In genomic region chr3:127751782-127752181, GRCh38 we compare ENCODE assay signal across 1 cellular context.
TF ChIP-seq lines count a peak whose summit lies in the region.

No MANE protein-coding gene starts in this region.

TF ChIP-seq in GM12878, 131 proteins besides CTCF, POLR2A, EP300 and RAD21 (continued from another document):
- TF ChIP-seq ELK1 (IDR thresholded peaks at IDR 0.05; ENCODE audit: low read depth, low read length): no peak
- TF ChIP-seq CBX5 (IDR thresholded peaks at IDR 0.05; ENCODE audit: low read depth): no peak
- no peak for TF ChIP-seq ATF3 (IDR thresholded peaks at IDR 0.05; ENCODE audit: borderline replicate concordance, extremely low read depth, low read depth, low read length)
- TF ChIP-seq PKNOX1 (IDR thresholded peaks at IDR 0.05): peak; percentile 57
- no peak for TF ChIP-seq SIX5 (IDR thresholded peaks at IDR 0.05; ENCODE audit: low read depth, low read length, severe bottlenecking)
- no peak for TF ChIP-seq KAT2A (conservative IDR thresholded peaks at IDR 0.05; ENCODE audit: control insufficient read depth, low read depth, low read length)
- TF ChIP-seq CREM (IDR thresholded peaks at IDR 0.05; ENCODE audit: low read depth): peak; percentile 38; the same call in 1 of the 2 replicates
- no peak for TF ChIP-seq YBX1 (IDR thresholded peaks at IDR 0.05)
- peak; percentile 48; the same call in 1 of the 2 replicates for TF ChIP-seq RELB (IDR thresholded peaks at IDR 0.05; ENCODE audit: low read depth)
- TF ChIP-seq E2F4 (IDR thresholded peaks at IDR 0.05; ENCODE audit: low read depth, low read length): no peak
- TF ChIP-seq FOXK2 (IDR thresholded peaks at IDR 0.05): no peak
- TF ChIP-seq E2F8 (IDR thresholded peaks at IDR 0.05; ENCODE audit: low read depth, partially characterized antibody): no peak
- TF ChIP-seq IRF5 (IDR thresholded peaks at IDR 0.05; ENCODE audit: borderline replicate concordance): no peak
- TF ChIP-seq REST (IDR thresholded peaks at IDR 0.05; ENCODE audit: low read depth, low read length): no peak
- TF ChIP-seq NR2F1 (conservative IDR thresholded peaks at IDR 0.05): peak; percentile 81
- peak; percentile 32; the same call in 1 of the 2 replicates for TF ChIP-seq CHD2 (IDR thresholded peaks at IDR 0.05; ENCODE audit: borderline replicate concordance, low read depth, low read length)
- no peak for TF ChIP-seq ZNF592 (IDR thresholded peaks at IDR 0.05)
- no peak for TF ChIP-seq HCFC1 (IDR thresholded peaks at IDR 0.05; ENCODE audit: low read length)
- no peak for TF ChIP-seq WRNIP1 (IDR thresholded peaks at IDR 0.05; ENCODE audit: borderline replicate concordance, low read depth, low read length)
